Comparison of ENCODE assay signal across 18 cellular contexts in genomic region chr17:8473451-8474192, GRCh38. TPM values are rescaled to one million over a fixed set of nuclear protein-coding genes. Genes with fewer than 3 reads are reported as not detected.
DNase-seq lines count a peak whose midpoint lies in the region; ATAC-seq and TF ChIP-seq lines count a peak whose summit lies in the region.
"Had no signal": no experiment of that assay in that cellular context is flagged by ENCODE, and none has a peak within 500 bp of the region (broad histone marks: within the 10 kb centered on the region; RNA-seq: fewer than 3 reads in every experiment).

No MANE protein-coding gene starts in this region.

- H3K4me1 ChIP-seq in gastroesophageal sphincter, result peaks cover 0 to 32% (median 6%) of the 10 kb centered on the region in 3 donors

- no peak for TF ChIP-seq POLR2A in gastroesophageal sphincter (IDR thresholded peaks at IDR 0.05)

- peaks cover 47% of the 10 kb centered on the region for H3K36me3 Mint-ChIP-seq in HFFc6 (ENCODE audit: low read depth)
- peaks cover 33% of the 10 kb centered on the region for H3K36me3 Mint-ChIP-seq in endothelial cell (ENCODE audit: low read depth, unreplicated experiment)

- WGBS in gastroesophageal sphincter (ENCODE audit: low coverage in 1 of 2), 2 donors, result 67 to 89% methylated on average over 1 to 10 of the region's 13 CpGs

- H3K4me1 Mint-ChIP-seq in HFFc6 (ENCODE audit: low read depth), result peaks cover 9% of the 10 kb centered on the region; the same call in 1 of the 2 replicates
- peaks cover 2% of the 10 kb centered on the region for H3K4me1 Mint-ChIP-seq in endothelial cell (ENCODE audit: unreplicated experiment)

- TF ChIP-seq CTCF in GM13976 (IDR thresholded peaks at IDR 0.05; ENCODE audit: borderline replicate concordance, control extremely low read depth, extremely low read depth, insufficient read depth, missing control alignments) (no peak), HFFc6 (IDR thresholded peaks at IDR 0.05) (no peak), endothelial cell (IDR thresholded peaks at IDR 0.05; ENCODE audit: unreplicated experiment) (no peak), gastroesophageal sphincter (IDR thresholded peaks at IDR 0.05) (no peak)

- no peaks in the 10 kb centered on the region for H3K27me3 ChIP-seq in gastroesophageal sphincter

- no peak for ATAC-seq in activated CD4-positive, CD25-positive, alpha-beta regulatory T cell treated with anti-CD3 and anti-CD28 coated beads, Interleukin-2, amount 50 U/mL, for 24 hours
- ATAC-seq in gastroesophageal sphincter, result no peak
- ATAC-seq: Panc1 had no signal

- peaks cover 5% of the 10 kb centered on the region for H3K27me3 Mint-ChIP-seq in HFFc6 (ENCODE audit: insufficient read depth)
- H3K27me3 Mint-ChIP-seq in endothelial cell (ENCODE audit: unreplicated experiment), result peaks cover 17% of the 10 kb centered on the region
- H3K27me3 Mint-ChIP-seq: CD8-positive, alpha-beta memory T cell had no signal

- H3K27ac Mint-ChIP-seq in HFFc6, result peak overlapping the region; percentile 31
- H3K27ac Mint-ChIP-seq in endothelial cell (ENCODE audit: unreplicated experiment), result peak overlapping the region; percentile 64

- TF ChIP-seq EP300 in gastroesophageal sphincter (IDR thresholded peaks at IDR 0.05), result no peak

- no peak overlapping the region for H3K27ac ChIP-seq in gastroesophageal sphincter

- DNase-seq in GM13976 (ENCODE audit: low spot score) (peak; percentile 8), HFFc6 (no peak), endothelial cell (ENCODE audit: low spot score) (no peak), NCI-H1105 treated with DMSO at 0.1 percent for 48 hours (lab: John Stamatoyannopoulos, UW) (no peak)
- peak; percentile 7 for DNase-seq in stimulated activated CD8-positive, alpha-beta memory T cell treated with anti-CD3 and anti-CD28 coated beads, Interleukin-4, amount 100 ng/mL, for 48 hours
- DNase-seq: CD8-positive, alpha-beta memory T cell; DND-41; GF-D8; IMR-90; Kasumi-1; NCI-H1417; NCI-H2029; NCI-H2171 treated with DMSO at 0.1 percent for 48 hours; NCI-H774; Right ventricle myocardium superior had no signal

- H3K9me3 Mint-ChIP-seq in HFFc6, result no peaks in the 10 kb centered on the region
- H3K9me3 Mint-ChIP-seq in endothelial cell (ENCODE audit: unreplicated experiment), result no peaks in the 10 kb centered on the region
- H3K9me3 Mint-ChIP-seq: CD8-positive, alpha-beta memory T cell had no signal

- in situ Hi-C loops in GM13976 (cut with MboI; ENCODE audit: low sequenced_read_pairs, unreplicated experiment), result no loop called here

- no peaks in the 10 kb centered on the region for H3K9me3 ChIP-seq in gastroesophageal sphincter

- no peak overlapping the region for H3K4me3 ChIP-seq in gastroesophageal sphincter

- H3K36me3 ChIP-seq in gastroesophageal sphincter, result peaks cover 0 to 84% of the 10 kb centered on the region in 2 donors

- H3K4me3 Mint-ChIP-seq in HFFc6, result no peak overlapping the region
- peak overlapping the region; percentile 78 for H3K4me3 Mint-ChIP-seq in endothelial cell (ENCODE audit: unreplicated experiment)
- H3K4me3 Mint-ChIP-seq: CD8-positive, alpha-beta memory T cell had no signal

RNA-seq across cellular contexts. Expression of gene NDEL1, which starts 37.9 kb away (rescaled TPM):
- total RNA-seq in HFFc6 (2021; fragmentation: NEBNext Ultra II Directional; extraction: Animal tissue kit (Norgen Biotek cat#: 25700)), result 10 to 100 TPM; 65.4 to 79.1 (median 69.2) TPM
- total RNA-seq in endothelial cell (ENCODE audit: unreplicated experiment), result 82.4 TPM
- total RNA-seq in gastroesophageal sphincter, result 10 to 100 TPM; 58.1 to 67.3 (median 63.4) TPM

Comparison
In these comparisons a context has a peak if more than half of its experiments do, and no peak if none do; other contexts are left out.
1. DNase-seq: peak in GM13976 (single experiment) and stimulated activated CD8-positive, alpha-beta memory T cell treated with anti-CD3 and anti-CD28 coated beads, Interleukin-4, amount 100 ng/mL, for 48 hours (single experiment); none in HFFc6 (single experiment), endothelial cell (single experiment) and NCI-H1105 treated with DMSO at 0.1 percent for 48 hours (single experiment).